Comparison of ENCODE assay signal across 18 cellular contexts in the genomic region with DNA sequence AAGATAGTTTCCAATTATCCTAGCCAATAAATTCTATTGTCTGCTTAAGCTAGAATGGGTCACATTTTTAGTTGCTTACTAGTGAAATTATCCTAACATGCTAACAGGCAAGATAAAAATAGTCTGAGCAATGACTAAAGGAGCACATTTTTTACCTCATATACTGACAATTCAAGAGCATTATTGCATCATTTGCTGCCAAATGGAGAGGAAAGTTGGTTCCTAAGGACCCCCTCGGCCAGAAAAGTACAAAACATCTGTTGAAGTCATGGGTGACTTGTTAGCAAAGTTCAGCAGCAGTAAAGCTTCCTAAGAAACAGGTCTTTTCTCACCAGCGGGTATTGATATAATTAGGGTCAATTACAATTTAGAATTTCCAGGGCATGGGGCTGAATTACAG.
DNase-seq lines count a peak whose midpoint lies in the region; ATAC-seq and TF ChIP-seq lines count a peak whose summit lies in the region.
"Had no signal": no experiment of that assay in that cellular context is flagged by ENCODE, and none has a peak within 500 bp of the region (broad histone marks: within the 10 kb centered on the region; RNA-seq: fewer than 3 reads in every experiment).

No MANE protein-coding gene starts in this region.

- no peak overlapping the region for H3K4me2 ChIP-seq in IMR-90 (ENCODE audit: low read depth, low read length)

- no peak overlapping the region for H2BK120ac ChIP-seq in IMR-90 (ENCODE audit: low read depth, low read length)

- ATAC-seq in IMR-90 (ENCODE audit: low read depth), result peak; percentile 11; the same call in 1 of the 2 replicates

- peak overlapping the region; percentile 59 for H3K27ac Mint-ChIP-seq in chondrocyte (ENCODE audit: unreplicated experiment)
- H3K27ac Mint-ChIP-seq: CD14-positive monocyte had no signal

- H4K20me1 ChIP-seq in IMR-90 (ENCODE audit: insufficient read depth, low read length), result no peaks in the 10 kb centered on the region

- intact Hi-C loops in IMR-90 (cut with micrococcal nuclease), result no loop called here

- H2BK15ac ChIP-seq in IMR-90 (ENCODE audit: low read depth, low read length), result no peak overlapping the region

- peaks cover 2% of the 10 kb centered on the region for H3K27me3 Mint-ChIP-seq in chondrocyte (ENCODE audit: low read depth)

- no peaks in the 10 kb centered on the region for H3K4me1 ChIP-seq in IMR-90 (ENCODE audit: control insufficient read depth, insufficient read depth, low read length)
- H3K4me1 ChIP-seq: Caco-2 had no signal

- in situ Hi-C loops in IMR-90 (cut with MboI; ENCODE audit: low sequenced_read_pairs), result no loop called here

- no peak overlapping the region for H2AFZ ChIP-seq in IMR-90 (replicated peaks; ENCODE audit: low read length, poor library complexity)

- no peaks in the 10 kb centered on the region for H3K27me3 ChIP-seq in IMR-90 (ENCODE audit: control insufficient read depth, insufficient read depth, low read length)

- no TSS peak for BruUV-seq in IMR-90 (replicated peaks; lab: Mats Ljungman, UMichigan)

- H4K8ac ChIP-seq in IMR-90 (ENCODE audit: low read depth in 2 of 2, low read length in 2 of 2), result no peak overlapping the region

- no CpG with 5 or more reads among the region's 2 CpGs for WGBS in IMR-90 (ENCODE audit: extremely low coverage in 2 of 2, insufficient read length in 1 of 2), 2 experiments

- no peak overlapping the region for H4K91ac ChIP-seq in IMR-90 (ENCODE audit: insufficient read depth, low read depth, low read length)

- TF ChIP-seq POLR2A in IMR-90 (IDR thresholded peaks at IDR 0.05; ENCODE audit: low read depth, low read length), result no peak

- TF ChIP-seq RAD21 in IMR-90 (IDR thresholded peaks at IDR 0.05; ENCODE audit: low read length), result no peak

- CTCF ChIA-PET in IMR-90 (lab: Yijun Ruan, JAX), result no interaction called here

- no peak overlapping the region for H3K56ac ChIP-seq in IMR-90 (ENCODE audit: extremely low read depth, insufficient read depth, low read length)

- no peak overlapping the region for H3K18ac ChIP-seq in IMR-90 (ENCODE audit: low read depth, low read length)

- H3K9ac ChIP-seq in IMR-90 (ENCODE audit: low read depth, low read length), result no peak overlapping the region

- H4K5ac ChIP-seq in IMR-90 (ENCODE audit: low read depth, low read length), result no peak overlapping the region

- H3K36me3 ChIP-seq in IMR-90 (ENCODE audit: control insufficient read depth, insufficient read depth, low read length), result no peaks in the 10 kb centered on the region

- no peaks in the 10 kb centered on the region for H3K9me3 ChIP-seq in IMR-90 (ENCODE audit: control insufficient read depth, insufficient read depth, low read length)
- H3K9me3 ChIP-seq: Caco-2 had no signal

- H3K4me3 ChIP-seq in IMR-90 (ENCODE audit: insufficient read depth, low read depth, low read length) (no peak overlapping the region), foreskin fibroblast (ENCODE audit: low read depth in 1 of 2, low read length in 2 of 2) (no peak overlapping the region)

- no peak overlapping the region for H3K4ac ChIP-seq in IMR-90 (ENCODE audit: low read depth, low read length)

- no peak overlapping the region for H3K23ac ChIP-seq in IMR-90 (ENCODE audit: low read depth, low read length)

- DNase-seq in DMS79 treated with DMSO at 0.1 percent for 48 hours (lab: John Stamatoyannopoulos, UW), result peak; percentile 4
- DNase-seq in DMS79 (lab: John Stamatoyannopoulos, UW), result no peak
- peak; percentile 3 for DNase-seq in IMR-90
- DNase-seq in chondrocyte (ENCODE audit: low spot score), result no peak
- peak; percentile 47 for DNase-seq in fibroblast of the conjunctiva (ENCODE audit: low read depth)
- no peak for DNase-seq in activated effector memory CD4-positive, alpha-beta T cell treated with Interleukin-2 at 50 U/mL for 16 hours
- no peak for DNase-seq in foreskin fibroblast
- DNase-seq in inferior parietal cortex (ENCODE audit: extremely low spot score), result no peak
- DNase-seq: Caco-2, H7, Karpas-422, MM.1S, NCI-H1417, NCI-H2081, NCI-H774, SIG-M5 had no signal

- no peak overlapping the region for H2BK5ac ChIP-seq in IMR-90 (ENCODE audit: low read depth, low read length, poor library complexity, severe bottlenecking)

- no peak overlapping the region for H3K27ac ChIP-seq in IMR-90 (ENCODE audit: insufficient read depth, low read length)
- H3K27ac ChIP-seq: 22Rv1 had no signal

- H2AK9ac ChIP-seq in IMR-90 (replicated peaks; ENCODE audit: low read depth, low read length, poor library complexity), result no peak overlapping the region

- peaks cover 2% of the 10 kb centered on the region for H3K9me3 Mint-ChIP-seq in chondrocyte (ENCODE audit: low read depth)

- TF ChIP-seq CTCF in IMR-90 (conservative IDR thresholded peaks at IDR 0.05; ENCODE audit: low read depth, low read length) (no peak), chondrocyte (IDR thresholded peaks at IDR 0.05) (no peak), foreskin fibroblast (IDR thresholded peaks at IDR 0.05; ENCODE audit: low read depth, low read length) (no peak)

- POLR2A ChIA-PET in IMR-90 (lab: Charles Lee; ENCODE audit: unreplicated experiment), result no interaction called here

- H3K14ac ChIP-seq in IMR-90 (replicated peaks; ENCODE audit: low read depth, low read length), result no peak overlapping the region

- dilution Hi-C loops in IMR-90 (cut with HindIII; ENCODE audit: low sequenced_read_pairs, unreplicated experiment), result no loop called here

- no peak overlapping the region for H2AK5ac ChIP-seq in IMR-90 (ENCODE audit: low read depth, low read length)

- no peaks in the 10 kb centered on the region for H3K9me1 ChIP-seq in IMR-90 (ENCODE audit: insufficient read depth, low read length)

- no peaks in the 10 kb centered on the region for H3K36me3 Mint-ChIP-seq in chondrocyte (ENCODE audit: low read depth)
- H3K36me3 Mint-ChIP-seq: CD14-positive monocyte had no signal

- no peak overlapping the region for H3K4me3 Mint-ChIP-seq in chondrocyte (ENCODE audit: unreplicated experiment)
- H3K4me3 Mint-ChIP-seq: CD14-positive monocyte had no signal

- no peaks in the 10 kb centered on the region for H3K79me1 ChIP-seq in IMR-90 (ENCODE audit: low read depth in 1 of 2, low read length in 2 of 2)

- no peak overlapping the region for H2BK20ac ChIP-seq in IMR-90 (ENCODE audit: low read depth, low read length)

- H3K4me1 Mint-ChIP-seq in chondrocyte (ENCODE audit: low read depth), result peaks cover 21% of the 10 kb centered on the region
- H3K4me1 Mint-ChIP-seq: CD14-positive monocyte had no signal

TF ChIP-seq in IMR-90, 13 proteins besides CTCF, POLR2A, EP300 and RAD21:
- peak; percentile 53; the same call in 1 of the 2 replicates for TF ChIP-seq CEBPB (IDR thresholded peaks at IDR 0.05; ENCODE audit: low read depth, low read length)
- no peak for TF ChIP-seq SMC3 (IDR thresholded peaks at IDR 0.05; ENCODE audit: low read depth, low read length)
TF ChIP-seq in IMR-90: peak in this region for 1.

Comparison
In these comparisons a context has a peak if more than half of its experiments do, and no peak if none do; other contexts are left out.
1. DNase-seq: peak in DMS79 treated with DMSO at 0.1 percent for 48 hours (single experiment), IMR-90 (single experiment) and fibroblast of the conjunctiva (single experiment); none in DMS79 (single experiment), chondrocyte (single experiment), activated effector memory CD4-positive, alpha-beta T cell treated with Interleukin-2 at 50 U/mL for 16 hours (single experiment), foreskin fibroblast (0 of 2) and inferior parietal cortex (single experiment).